8 cellular contexts compared by ENCODE assay signal in the genomic region with DNA sequence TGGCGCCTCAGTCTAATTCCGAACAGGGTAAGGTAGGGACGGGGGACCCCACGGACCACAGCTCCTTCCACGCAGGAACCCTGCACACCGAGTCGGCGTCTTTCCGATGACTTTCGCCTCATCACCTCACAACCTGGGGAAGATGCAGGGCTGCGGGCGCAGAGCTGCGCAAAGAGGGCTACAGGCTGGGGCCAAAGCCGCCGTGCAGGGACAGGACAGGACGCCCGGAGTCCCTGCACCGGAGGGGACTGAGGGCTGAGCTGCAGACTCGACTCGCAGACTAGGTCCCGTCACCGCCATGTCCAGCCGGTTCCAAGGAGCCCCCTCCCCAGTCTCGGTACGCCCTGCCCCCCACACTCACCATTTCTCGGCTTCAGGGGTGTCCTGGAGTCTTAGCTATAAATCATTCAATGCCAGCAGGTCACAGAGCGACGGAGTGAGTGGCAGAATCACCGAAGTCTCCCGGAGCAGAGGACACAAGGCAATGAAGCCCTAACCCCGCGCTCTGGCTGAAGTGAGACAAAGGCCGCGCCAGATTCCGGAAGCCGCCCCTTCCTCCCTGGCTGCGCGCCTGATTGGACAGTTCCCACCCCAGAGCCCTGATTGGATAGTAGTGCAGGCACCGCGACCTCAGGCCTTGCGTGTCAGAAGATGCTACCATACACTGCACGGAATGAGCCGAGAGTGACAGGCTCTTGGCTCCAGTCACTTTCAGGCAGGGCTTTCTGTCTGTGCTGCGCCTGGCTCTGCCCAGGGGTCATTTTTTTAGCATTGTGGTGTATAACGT. TPM values are rescaled to one million over a fixed set of nuclear protein-coding genes. Genes with fewer than 3 reads are reported as not detected.
DNase-seq lines count a peak whose midpoint lies in the region; ATAC-seq, FAIRE-seq and TF ChIP-seq lines count a peak whose summit lies in the region.
"Not testable (repeated sequence)": the region's sequence is repeated elsewhere in the genome, so short reads cannot be mapped to it uniquely, and the experiment has no call there.

A gene (minus strand): TSS at position 522 of the 787 bp plus-strand sequence. CDS start 158 bp downstream, at position 364.

- not testable (repeated sequence) for H3K27me3 ChIP-seq in SU-DHL-6 (ENCODE audit: low read length); pancreas; tibial artery

- peaks cover 39% of the 10 kb centered on the region for H3K79me2 ChIP-seq in SU-DHL-6 (ENCODE audit: insufficient read depth, low read length)

- H3K9me2 ChIP-seq in SU-DHL-6 (replicated peaks; ENCODE audit: insufficient read depth, low read length), result not testable (repeated sequence)

- peaks cover 18% of the 10 kb centered on the region for H3K4me1 Mint-ChIP-seq in activated naive CD8-positive, alpha-beta T cell treated with anti-CD3 and anti-CD28 coated beads for 36 hours

- H3K36me3 ChIP-seq in SU-DHL-6 (ENCODE audit: low read length); pancreas; tibial artery: not testable (repeated sequence)

- not testable (repeated sequence) for H3K9me3 Mint-ChIP-seq in activated naive CD8-positive, alpha-beta T cell treated with anti-CD3 and anti-CD28 coated beads for 36 hours

- peak; percentile 96 for FAIRE-seq in pancreas (lab: Jason Lieb, UNC)

- peak; percentile 100 for ATAC-seq in HG02763 (IDR thresholded peaks at IDR 0.05; ENCODE audit: unreplicated experiment)
- peak; percentile 100 for ATAC-seq in Right ventricle myocardium superior (ENCODE audit: poor library complexity)
- ATAC-seq in pancreas, result peak; percentile 99 to 100 (median 100)

- not testable (repeated sequence) for H3K4me1 ChIP-seq in pancreas, tibial artery

- H3K9me3 ChIP-seq in SU-DHL-6 (ENCODE audit: insufficient read depth, low read length); pancreas; tibial artery: not testable (repeated sequence)

- peak within 1 kb of the TSS; percentile 92 for H3K4me3 Mint-ChIP-seq in activated naive CD8-positive, alpha-beta T cell treated with anti-CD3 and anti-CD28 coated beads for 36 hours

- H3K9ac ChIP-seq in SU-DHL-6 (ENCODE audit: low read length), result peak within 1 kb of the TSS; percentile 65

- peak within 1 kb of the TSS; percentile 70 for H3K4me3 ChIP-seq in GM12875 (ENCODE audit: low read depth, low read length)
- H3K4me3 ChIP-seq in SU-DHL-6 (ENCODE audit: insufficient read depth, low read length, poor library complexity, severe bottlenecking), result peak within 1 kb of the TSS; percentile 63
- peak within 1 kb of the TSS; percentile 14 to 53 (median 33) for H3K4me3 ChIP-seq in pancreas
- peak within 1 kb of the TSS; percentile 64 to 65 for H3K4me3 ChIP-seq in tibial artery

- H3K36me3 Mint-ChIP-seq in activated naive CD8-positive, alpha-beta T cell treated with anti-CD3 and anti-CD28 coated beads for 36 hours, result not testable (repeated sequence)

- WGBS in pancreas, 2 donors, result 1% methylated on average over 30 to 40 of the region's 45 CpGs

- DNase-seq in NCI-H1417 (lab: John Stamatoyannopoulos, UW) (peak; percentile 87 to 98 (median 92)), Right ventricle myocardium superior (peak; percentile 97), pancreas (peak; percentile 85 to 92 (median 87)), tibial artery (peak; percentile 96)
- DNase-seq in activated naive CD8-positive, alpha-beta T cell treated with anti-CD3 and anti-CD28 coated beads for 36 hours, result peak; percentile 88

- H3K27ac ChIP-seq in SU-DHL-6 (ENCODE audit: low read depth, low read length) (peak within 1 kb of the TSS; percentile 51; the same call in 1 of the 2 replicates), tibial artery (peak within 1 kb of the TSS; percentile 31 to 72)
- not testable (repeated sequence) for H3K27ac ChIP-seq in pancreas

- peak within 1 kb of the TSS; percentile 48 for H2AFZ ChIP-seq in SU-DHL-6 (ENCODE audit: low read depth, low read length, severe bottlenecking)

- H3F3A ChIP-seq in SU-DHL-6 (ENCODE audit: insufficient read depth), result not testable (repeated sequence)

- peak within 1 kb of the TSS; percentile 91 for H3K27ac Mint-ChIP-seq in activated naive CD8-positive, alpha-beta T cell treated with anti-CD3 and anti-CD28 coated beads for 36 hours

- H3K27me3 Mint-ChIP-seq in activated naive CD8-positive, alpha-beta T cell treated with anti-CD3 and anti-CD28 coated beads for 36 hours, result not testable (repeated sequence)

- H3K4me2 ChIP-seq in SU-DHL-6 (ENCODE audit: low read depth, low read length, poor library complexity, severe bottlenecking), result peak within 1 kb of the TSS; percentile 71

- H4K20me1 ChIP-seq in SU-DHL-6 (ENCODE audit: low read depth, low read length), result not testable (repeated sequence)

- intact Hi-C loops in Right ventricle myocardium superior (cut with DNase I); pancreas (cut with DNase I); tibial artery (cut with DNase I; ENCODE audit: low total_unique reads): not testable (repeated sequence)

- not testable (repeated sequence) for TF ChIP-seq CTCF in GM12875 (IDR thresholded peaks at IDR 0.05; ENCODE audit: borderline replicate concordance, insufficient read depth, low read depth, low read length); SU-DHL-6 (IDR thresholded peaks at IDR 0.05; ENCODE audit: insufficient read depth, low read length, poor library complexity, severe bottlenecking); pancreas (IDR thresholded peaks at IDR 0.05); tibial artery (IDR thresholded peaks at IDR 0.05)

RNA-seq across cellular contexts. Expression of the gene that starts here (rescaled TPM):
- total RNA-seq in activated naive CD8-positive, alpha-beta T cell treated with anti-CD3 and anti-CD28 coated beads for 36 hours, result 10 to 100 TPM; 13.0 to 13.5 TPM
- 2.7 TPM for total RNA-seq in Right ventricle myocardium superior
- total RNA-seq in pancreas, result 1 to 10 TPM in 5 of 6 donors, under 1 TPM in 1; 0.88 to 2.9 (median 1.8) TPM
- polyA plus RNA-seq in pancreas, result 1 to 10 TPM; 1.1 to 1.2 TPM
